In genomic region chrX:39726810-39727209, GRCh38 we compare ENCODE assay signal across 12 cellular contexts.
A peak's percentile ranks its signal among the peaks of the same experiment; 100 is the strongest.
DNase-seq lines count a peak whose midpoint lies in the region; ATAC-seq and TF ChIP-seq lines count a peak whose summit lies in the region.
"Had no signal": no experiment of that assay in that cellular context is flagged by ENCODE, and none has a peak within 500 bp of the region (broad histone marks: within the 10 kb centered on the region; RNA-seq: fewer than 3 reads in every experiment).

No MANE protein-coding gene starts in this region.

- ATAC-seq in HG03095 (IDR thresholded peaks at IDR 0.05; ENCODE audit: unreplicated experiment) (no peak), HG02938 (IDR thresholded peaks at IDR 0.05; ENCODE audit: unreplicated experiment) (no peak)

- H3K4me2 ChIP-seq in trophoblast cell (ENCODE audit: low read length) (no peak overlapping the region), MM.1S (ENCODE audit: low read depth, low read length) (no peak overlapping the region)

- no peak overlapping the region for H3K23ac ChIP-seq in trophoblast cell (ENCODE audit: low read length)

- H2BK120ac ChIP-seq in trophoblast cell (ENCODE audit: insufficient read depth, low read length, poor library complexity), result no peak overlapping the region

- H3K4me1 ChIP-seq in trophoblast cell (ENCODE audit: control insufficient read depth in 1 of 2, insufficient read depth in 2 of 2, low read length in 2 of 2), result peaks cover 8 to 17% of the 10 kb centered on the region in 2 experiments
- no peaks in the 10 kb centered on the region for H3K4me1 ChIP-seq in MM.1S (ENCODE audit: low read length)

- no peak overlapping the region for H2BK5ac ChIP-seq in trophoblast cell (ENCODE audit: low read depth, low read length, poor library complexity)

- H3K9me2 ChIP-seq in MM.1S (replicated peaks; ENCODE audit: insufficient read depth, low read length), result no peaks in the 10 kb centered on the region

- H3K36me3 ChIP-seq in trophoblast cell (ENCODE audit: control insufficient read depth in 1 of 2, insufficient read depth in 2 of 2, low read length in 2 of 2) (no peaks in the 10 kb centered on the region), MM.1S (replicated peaks; ENCODE audit: insufficient read depth, low read length) (no peaks in the 10 kb centered on the region)
- H3K36me3 ChIP-seq: neutrophil had no signal

- no peak overlapping the region for H3K18ac ChIP-seq in trophoblast cell (ENCODE audit: low read length)

- H4K91ac ChIP-seq in trophoblast cell (ENCODE audit: low read depth, low read length), result no peak overlapping the region

- no peak overlapping the region for H3K4me3 ChIP-seq in trophoblast cell (ENCODE audit: low read depth, low read length)
- H3K4me3 ChIP-seq in MM.1S (ENCODE audit: low read length), result no peak overlapping the region

- no peak overlapping the region for H3K4ac ChIP-seq in trophoblast cell (ENCODE audit: low read depth, low read length)

- H4K12ac ChIP-seq in trophoblast cell (ENCODE audit: low read depth, low read length), result no peak overlapping the region

- no peaks in the 10 kb centered on the region for H4K20me1 ChIP-seq in MM.1S (ENCODE audit: insufficient read depth, low read length)

- no peak overlapping the region for H3K9ac ChIP-seq in trophoblast cell (ENCODE audit: low read length)
- H3K9ac ChIP-seq in MM.1S (ENCODE audit: low read length), result no peak overlapping the region

- H3K27ac ChIP-seq in trophoblast cell (ENCODE audit: low read depth, low read length), result no peak overlapping the region
- no peak overlapping the region for H3K27ac ChIP-seq in MM.1S (ENCODE audit: low read length)
- H3K27ac ChIP-seq: neutrophil had no signal

- H3K9me3 ChIP-seq in trophoblast cell (ENCODE audit: insufficient read depth, low read depth, low read length) (no peaks in the 10 kb centered on the region), MM.1S (replicated peaks; ENCODE audit: insufficient read depth, low read length) (no peaks in the 10 kb centered on the region)
- H3K9me3 ChIP-seq: neutrophil had no signal

- no peak overlapping the region for H2AFZ ChIP-seq in trophoblast cell (ENCODE audit: insufficient read depth, low read length, poor library complexity)
- no peak overlapping the region for H2AFZ ChIP-seq in MM.1S (ENCODE audit: low read length)

- no CpG with 5 or more reads among the region's 3 CpGs for WGBS in trophoblast cell (ENCODE audit: extremely low coverage, insufficient coverage, insufficient read length)

- H3F3A ChIP-seq in MM.1S (ENCODE audit: insufficient read depth, low read length), result no peaks in the 10 kb centered on the region

- H3K14ac ChIP-seq in trophoblast cell (ENCODE audit: low read length), result no peak overlapping the region

- H3K79me2 ChIP-seq in trophoblast cell (ENCODE audit: control insufficient read depth, insufficient read depth, low read length, poor library complexity), result no peaks in the 10 kb centered on the region
- no peaks in the 10 kb centered on the region for H3K79me2 ChIP-seq in MM.1S (ENCODE audit: low read length)

- H2BK12ac ChIP-seq in trophoblast cell (ENCODE audit: low read length), result no peak overlapping the region

- peak; percentile 34 for DNase-seq in GM04504 (ENCODE audit: low read depth)
- DNase-seq in NCI-H524 treated with DMSO at 0.1 percent for 48 hours (lab: John Stamatoyannopoulos, UW), result peak; percentile 72
- DNase-seq in dermis blood vessel endothelial cell, result peak; percentile 61
- peak; percentile 3 to 25 for DNase-seq in trophoblast cell
- DNase-seq in MM.1S, result no peak
- DNase-seq in GM19238 (ENCODE audit: insufficient read length, low spot score), result no peak
- DNase-seq: effector CD4-positive, alpha-beta T cell; NK-92 treated with Interleukin-12 subunit alpha and Interleukin-12 subunit beta, amount 100 ng/mL, for 24 hours; stimulated activated CD4-positive, alpha-beta T cell treated with anti-CD3 and anti-CD28 coated beads, Interleukin-2, amount 100 ng/mL, for 48 hours had no signal

- no peak for TF ChIP-seq CTCF in MM.1S (IDR thresholded peaks at IDR 0.05; ENCODE audit: low read length)

- H3K27me3 ChIP-seq in trophoblast cell (ENCODE audit: insufficient read depth, low read length) (no peaks in the 10 kb centered on the region), MM.1S (replicated peaks; ENCODE audit: insufficient read depth, low read length) (no peaks in the 10 kb centered on the region)
- H3K27me3 ChIP-seq: neutrophil had no signal

- H4K8ac ChIP-seq in trophoblast cell (ENCODE audit: low read depth, low read length), result no peak overlapping the region

- no peak overlapping the region for H2AK5ac ChIP-seq in trophoblast cell (ENCODE audit: low read length)

- H3K79me1 ChIP-seq in trophoblast cell (ENCODE audit: low read length), result peaks cover 3% of the 10 kb centered on the region

Comparison
In these comparisons a context has a peak if more than half of its experiments do, and no peak if none do; other contexts are left out.
1. DNase-seq: peak in GM04504 (single experiment), NCI-H524 treated with DMSO at 0.1 percent for 48 hours (single experiment), dermis blood vessel endothelial cell (single experiment) and trophoblast cell (2 of 2); none in MM.1S (single experiment) and GM19238 (single experiment).